ENCODE assay signal across 1 cellular context in genomic region chr21:44442266-44443125, GRCh38.
TF ChIP-seq lines count a peak whose summit lies in the region.

No MANE protein-coding gene starts in this region.

TF ChIP-seq in HepG2, 621 proteins besides CTCF, POLR2A, EP300 and RAD21 (continued from another document):
- TF ChIP-seq ZNF547 (CRISPR knock-in tag; IDR thresholded peaks at IDR 0.05) (peak; percentile 78; the same call in 1 of the 2 replicates), SNAPC2 (CRISPR knock-in tag; IDR thresholded peaks at IDR 0.05) (0 out of 2 replicates have a peak, but pooled peaks have one; percentile 36), ZNF431 (CRISPR knock-in tag; IDR thresholded peaks at IDR 0.05; ENCODE audit: borderline replicate concordance, low read depth) (0 out of 2 replicates have a peak, but pooled peaks have one; percentile 62), MXD3 (CRISPR knock-in tag; IDR thresholded peaks at IDR 0.05) (peak; percentile 53; the same call in 1 of the 2 replicates), ZNF841 (CRISPR knock-in tag; IDR thresholded peaks at IDR 0.05; ENCODE audit: borderline replicate concordance) (no peak), GATAD1 (CRISPR knock-in tag; IDR thresholded peaks at IDR 0.05) (no peak), PAF1 (CRISPR knock-in tag; IDR thresholded peaks at IDR 0.05) (no peak), HOXA5 (CRISPR knock-in tag; IDR thresholded peaks at IDR 0.05) (0 out of 2 replicates have a peak, but pooled peaks have one; percentile 54), ZNF724P (CRISPR knock-in tag; IDR thresholded peaks at IDR 0.05; ENCODE audit: borderline replicate concordance) (0 out of 2 replicates have a peak, but pooled peaks have one; percentile 59), WIZ (CRISPR knock-in tag; IDR thresholded peaks at IDR 0.05) (peak; percentile 77; the same call in 1 of the 2 replicates), ZBTB40 (IDR thresholded peaks at IDR 0.05) (no peak), ZBTB40 (CRISPR knock-in tag; IDR thresholded peaks at IDR 0.05) (peak; percentile 71), TRIM24 (CRISPR knock-in tag; IDR thresholded peaks at IDR 0.05) (no peak), TSC22D2 (CRISPR knock-in tag; IDR thresholded peaks at IDR 0.05; ENCODE audit: borderline replicate concordance) (no peak), MEF2D (CRISPR knock-in tag; IDR thresholded peaks at IDR 0.05) (peak; percentile 49; the same call in 1 of the 2 replicates), ZNF589 (CRISPR knock-in tag; conservative IDR thresholded peaks at IDR 0.05) (no peak), FOSL2 (CRISPR knock-in tag; IDR thresholded peaks at IDR 0.05) (no peak)
- TF ChIP-seq, protein P1, sequence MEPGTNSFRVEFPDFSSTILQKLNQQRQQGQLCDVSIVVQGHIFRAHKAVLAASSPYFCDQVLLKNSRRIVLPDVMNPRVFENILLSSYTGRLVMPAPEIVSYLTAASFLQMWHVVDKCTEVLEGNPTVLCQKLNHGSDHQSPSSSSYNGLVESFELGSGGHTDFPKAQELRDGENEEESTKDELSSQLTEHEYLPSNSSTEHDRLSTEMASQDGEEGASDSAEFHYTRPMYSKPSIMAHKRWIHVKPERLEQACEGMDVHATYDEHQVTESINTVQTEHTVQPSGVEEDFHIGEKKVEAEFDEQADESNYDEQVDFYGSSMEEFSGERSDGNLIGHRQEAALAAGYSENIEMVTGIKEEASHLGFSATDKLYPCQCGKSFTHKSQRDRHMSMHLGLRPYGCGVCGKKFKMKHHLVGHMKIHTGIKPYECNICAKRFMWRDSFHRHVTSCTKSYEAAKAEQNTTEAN (CRISPR knock-in tag; conservative IDR thresholded peaks at IDR 0.05): peak; percentile 66; the same call in 1 of the 2 replicates
- TF ChIP-seq, protein P2, sequence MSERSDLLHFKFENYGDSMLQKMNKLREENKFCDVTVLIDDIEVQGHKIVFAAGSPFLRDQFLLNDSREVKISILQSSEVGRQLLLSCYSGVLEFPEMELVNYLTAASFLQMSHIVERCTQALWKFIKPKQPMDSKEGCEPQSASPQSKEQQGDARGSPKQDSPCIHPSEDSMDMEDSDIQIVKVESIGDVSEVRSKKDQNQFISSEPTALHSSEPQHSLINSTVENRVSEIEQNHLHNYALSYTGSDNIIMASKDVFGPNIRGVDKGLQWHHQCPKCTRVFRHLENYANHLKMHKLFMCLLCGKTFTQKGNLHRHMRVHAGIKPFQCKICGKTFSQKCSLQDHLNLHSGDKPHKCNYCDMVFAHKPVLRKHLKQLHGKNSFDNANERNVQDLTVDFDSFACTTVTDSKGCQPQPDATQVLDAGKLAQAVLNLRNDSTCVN (CRISPR knock-in tag; IDR thresholded peaks at IDR 0.05; ENCODE audit: borderline replicate concordance): 0 out of 2 replicates have a peak, but pooled peaks have one; percentile 30
- TF ChIP-seq, protein P3, sequence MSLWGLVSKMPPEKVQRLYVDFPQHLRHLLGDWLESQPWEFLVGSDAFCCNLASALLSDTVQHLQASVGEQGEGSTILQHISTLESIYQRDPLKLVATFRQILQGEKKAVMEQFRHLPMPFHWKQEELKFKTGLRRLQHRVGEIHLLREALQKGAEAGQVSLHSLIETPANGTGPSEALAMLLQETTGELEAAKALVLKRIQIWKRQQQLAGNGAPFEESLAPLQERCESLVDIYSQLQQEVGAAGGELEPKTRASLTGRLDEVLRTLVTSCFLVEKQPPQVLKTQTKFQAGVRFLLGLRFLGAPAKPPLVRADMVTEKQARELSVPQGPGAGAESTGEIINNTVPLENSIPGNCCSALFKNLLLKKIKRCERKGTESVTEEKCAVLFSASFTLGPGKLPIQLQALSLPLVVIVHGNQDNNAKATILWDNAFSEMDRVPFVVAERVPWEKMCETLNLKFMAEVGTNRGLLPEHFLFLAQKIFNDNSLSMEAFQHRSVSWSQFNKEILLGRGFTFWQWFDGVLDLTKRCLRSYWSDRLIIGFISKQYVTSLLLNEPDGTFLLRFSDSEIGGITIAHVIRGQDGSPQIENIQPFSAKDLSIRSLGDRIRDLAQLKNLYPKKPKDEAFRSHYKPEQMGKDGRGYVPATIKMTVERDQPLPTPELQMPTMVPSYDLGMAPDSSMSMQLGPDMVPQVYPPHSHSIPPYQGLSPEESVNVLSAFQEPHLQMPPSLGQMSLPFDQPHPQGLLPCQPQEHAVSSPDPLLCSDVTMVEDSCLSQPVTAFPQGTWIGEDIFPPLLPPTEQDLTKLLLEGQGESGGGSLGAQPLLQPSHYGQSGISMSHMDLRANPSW (CRISPR knock-in tag; IDR thresholded peaks at IDR 0.05; ENCODE audit: borderline replicate concordance): no peak
- TF ChIP-seq, protein P4, sequence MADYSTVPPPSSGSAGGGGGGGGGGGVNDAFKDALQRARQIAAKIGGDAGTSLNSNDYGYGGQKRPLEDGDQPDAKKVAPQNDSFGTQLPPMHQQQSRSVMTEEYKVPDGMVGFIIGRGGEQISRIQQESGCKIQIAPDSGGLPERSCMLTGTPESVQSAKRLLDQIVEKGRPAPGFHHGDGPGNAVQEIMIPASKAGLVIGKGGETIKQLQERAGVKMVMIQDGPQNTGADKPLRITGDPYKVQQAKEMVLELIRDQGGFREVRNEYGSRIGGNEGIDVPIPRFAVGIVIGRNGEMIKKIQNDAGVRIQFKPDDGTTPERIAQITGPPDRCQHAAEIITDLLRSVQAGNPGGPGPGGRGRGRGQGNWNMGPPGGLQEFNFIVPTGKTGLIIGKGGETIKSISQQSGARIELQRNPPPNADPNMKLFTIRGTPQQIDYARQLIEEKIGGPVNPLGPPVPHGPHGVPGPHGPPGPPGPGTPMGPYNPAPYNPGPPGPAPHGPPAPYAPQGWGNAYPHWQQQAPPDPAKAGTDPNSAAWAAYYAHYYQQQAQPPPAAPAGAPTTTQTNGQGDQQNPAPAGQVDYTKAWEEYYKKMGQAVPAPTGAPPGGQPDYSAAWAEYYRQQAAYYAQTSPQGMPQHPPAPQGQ (CRISPR knock-in tag; IDR thresholded peaks at IDR 0.05; ENCODE audit: borderline replicate concordance): no peak
